8 cellular contexts compared by ENCODE assay signal in genomic region chr20:17681741-17682102, GRCh38. TPM values are rescaled to one million over a fixed set of nuclear protein-coding genes. Genes with fewer than 3 reads are reported as not detected.
DNase-seq lines count a peak whose midpoint lies in the region; ATAC-seq and TF ChIP-seq lines count a peak whose summit lies in the region.

No MANE protein-coding gene starts in this region.

- peak overlapping the region; percentile 88 for H3K4me3 Mint-ChIP-seq in CD8-positive, alpha-beta T cell
- H3K4me3 Mint-ChIP-seq in endodermal cell = peak overlapping the region; percentile 85

- POLR2A ChIA-PET in CD8-positive, alpha-beta T cell (lab: Charles Lee) = interaction anchor here (0.8 to 1.8 kb wide), 6 partner anchors 10 to 1112 kb away, joined by 3 to 7 read pairs (median 4); partner anchors contain the start of genes DSTN, MGME1, SEC23B and SNX5

- H3K36me3 ChIP-seq in CD8-positive, alpha-beta T cell (ENCODE audit: insufficient read depth, low read length) = no peaks in the 10 kb centered on the region
- H3K36me3 ChIP-seq in endodermal cell (ENCODE audit: control insufficient read depth, insufficient read depth, low read length) (peaks cover 31% of the 10 kb centered on the region), prostate gland (no peaks in the 10 kb centered on the region)

- ATAC-seq in CD8-positive, alpha-beta T cell = peak; percentile 0
- peak; percentile 5 for ATAC-seq in GM21576 (IDR thresholded peaks at IDR 0.05; ENCODE audit: unreplicated experiment)

- H3K4me1 ChIP-seq in CD8-positive, alpha-beta T cell (ENCODE audit: insufficient read depth, low read length) = peaks cover 18% of the 10 kb centered on the region
- H3K4me1 ChIP-seq in endodermal cell (ENCODE audit: control insufficient read depth, insufficient read depth, low read length) = peaks cover 16% of the 10 kb centered on the region
- H3K4me1 ChIP-seq in prostate gland (replicated peaks) = peaks cover 2% of the 10 kb centered on the region

- H3K27me3 Mint-ChIP-seq in CD8-positive, alpha-beta T cell (ENCODE audit: low read depth) = peaks cover 19% of the 10 kb centered on the region
- peaks cover 24% of the 10 kb centered on the region for H3K27me3 Mint-ChIP-seq in endodermal cell (ENCODE audit: insufficient read depth)

- CTCF ChIA-PET in CD8-positive, alpha-beta T cell (lab: Charles Lee) = interaction anchor here (0.6 to 2.8 kb wide), 20 partner anchors 10 to 1314 kb away, joined by 3 to 18 read pairs (median 5); partner anchors contain the start of genes BANF2 and DSTN

- H3K27ac ChIP-seq in CD8-positive, alpha-beta T cell (ENCODE audit: low read depth, low read length) = peak overlapping the region; percentile 22
- H3K27ac ChIP-seq in endodermal cell (ENCODE audit: low read depth, low read length) (no peak overlapping the region), prostate gland (peak overlapping the region; percentile 86 to 91)

- intact Hi-C loops in CD8-positive, alpha-beta T cell (cut with DNase I, micrococcal nuclease) = loop anchor here (1.0 to 10.0 kb wide), 17 partner anchors 69 to 1111 kb away; partner anchors contain the start of genes DSTN (in 2 of the 2), DZANK1 (in 2 of the 2), POLR3F (in 2 of the 2) and SEC23B (in 2 of the 2)
- intact Hi-C loops in prostate gland (cut with DNase I) = loop anchor here (2.0 to 10.0 kb wide), 5 partner anchors 123 to 453 kb away; partner anchors contain the start of genes BFSP1, KAT14 and PET117

- peak overlapping the region; percentile 53 for H3K9ac ChIP-seq in endodermal cell (ENCODE audit: extremely low read depth, low read length, poor library complexity, severe bottlenecking)

- no peak overlapping the region for H3K27ac Mint-ChIP-seq in CD8-positive, alpha-beta T cell
- no peak overlapping the region for H3K27ac Mint-ChIP-seq in endodermal cell

- no peaks in the 10 kb centered on the region for H3K9me3 Mint-ChIP-seq in CD8-positive, alpha-beta T cell
- peaks cover 4% of the 10 kb centered on the region for H3K9me3 Mint-ChIP-seq in endodermal cell

- peak overlapping the region; percentile 50 for H3K4me3 ChIP-seq in CD8-positive, alpha-beta T cell (ENCODE audit: low read depth, low read length)
- H3K4me3 ChIP-seq in NB4 (ENCODE audit: low read depth, low read length) (peak overlapping the region; percentile 62), endodermal cell (ENCODE audit: low read length) (peak overlapping the region; percentile 58), prostate gland (peak overlapping the region; percentile 85 to 88)

- TF ChIP-seq CTCF in CD8-positive, alpha-beta T cell (IDR thresholded peaks at IDR 0.05) = no peak
- TF ChIP-seq CTCF in NB4 (IDR thresholded peaks at IDR 0.05; ENCODE audit: low read depth, low read length) (no peak), endodermal cell (conservative IDR thresholded peaks at IDR 0.05) (no peak), prostate gland (IDR thresholded peaks at IDR 0.05) (no peak)

- peak in 3 of 7 experiments; percentile 8 to 50 (median 8) for DNase-seq in CD8-positive, alpha-beta T cell
- DNase-seq in NB4 (ENCODE audit: low read depth) (no peak), endodermal cell (no peak), prostate gland (ENCODE audit: low spot score) (no peak), KG1 (lab: John Stamatoyannopoulos, UW) (no peak), NCI-H526 (lab: John Stamatoyannopoulos, UW) (no peak)
- DNase-seq in stimulated activated naive CD4-positive, alpha-beta T cell treated with Interleukin-2 at 50 U/mL for 16 hours (lab: John Stamatoyannopoulos, UW) = no peak

- TF ChIP-seq POLR2A in NB4 (IDR thresholded peaks at IDR 0.05; ENCODE audit: extremely low read depth, insufficient read length) (no peak), prostate gland (IDR thresholded peaks at IDR 0.05) (no peak)

- H3K36me3 Mint-ChIP-seq in CD8-positive, alpha-beta T cell = peaks cover 8% of the 10 kb centered on the region
- peaks cover 27% of the 10 kb centered on the region for H3K36me3 Mint-ChIP-seq in endodermal cell (ENCODE audit: low read depth)

- H3K4me1 Mint-ChIP-seq in CD8-positive, alpha-beta T cell (ENCODE audit: low read depth) = peaks cover 19% of the 10 kb centered on the region
- H3K4me1 Mint-ChIP-seq in endodermal cell = peaks cover 34% of the 10 kb centered on the region

- 0% methylated on average over 62 of the region's 62 CpGs; no CpG with 5 or more reads in 1 of the 2 experiments for WGBS in endodermal cell (ENCODE audit: insufficient coverage in 1 of 2, insufficient read length in 1 of 2), 2 experiments
- whole genome bisulfite sequencing in prostate gland = 0% methylated on average over 38 of the region's 62 CpGs

- no peaks in the 10 kb centered on the region for H3K9me3 ChIP-seq in CD8-positive, alpha-beta T cell (ENCODE audit: low read length)
- H3K9me3 ChIP-seq in endodermal cell (ENCODE audit: control insufficient read depth, low read length) (no peaks in the 10 kb centered on the region), prostate gland (no peaks in the 10 kb centered on the region)

- H3K27me3 ChIP-seq in CD8-positive, alpha-beta T cell (ENCODE audit: insufficient read depth, low read length) = no peaks in the 10 kb centered on the region
- H3K27me3 ChIP-seq in endodermal cell (ENCODE audit: control insufficient read depth, insufficient read depth, low read length, poor library complexity, severe bottlenecking) (no peaks in the 10 kb centered on the region), prostate gland (replicated peaks; ENCODE audit: insufficient read depth) (no peaks in the 10 kb centered on the region)

RNA-seq across cellular contexts. Expression of gene RRBP1, which starts 0.3 kb away (rescaled TPM):
- total RNA-seq in CD8-positive, alpha-beta T cell = 10 to 100 TPM; 26.4 to 26.5 TPM
- total RNA-seq in endodermal cell (100 to 1,000 TPM; 191 to 212 TPM), prostate gland (100 to 1,000 TPM; 112 to 148 TPM)
- polyA plus RNA-seq in endodermal cell (2013, experiment 1 of 2) = 54.2 TPM
- 58.4 TPM for polyA plus RNA-seq in endodermal cell (2013, experiment 2 of 2)

RNA-seq across cellular contexts. Expression of gene BANF2, which starts 18.0 kb away (rescaled TPM):
- total RNA-seq in CD8-positive, alpha-beta T cell = not detected
- not detected for total RNA-seq in endodermal cell
- not detected for polyA plus RNA-seq in endodermal cell (2013, experiment 1 of 2)
- not detected for polyA plus RNA-seq in endodermal cell (2013, experiment 2 of 2)
- 1 to 10 TPM in 1 of 2 donors, not detected in 1; 1.9 TPM for total RNA-seq in prostate gland

Comparison
In these comparisons a context has a peak if more than half of its experiments do, and no peak if none do; other contexts are left out.
1. RNA of gene RRBP1, which starts 0.3 kb away (total RNA-seq): 191 to 212 TPM in endodermal cell and 112 to 148 TPM in prostate gland; 26.4 to 26.5 TPM in CD8-positive, alpha-beta T cell; every median in the first group is over 4 times any median in the second.
2. Peak in every context shown above with its lines, with median percentiles within 50 percentile points of each other: H3K4me3 ChIP-seq.